In genomic region chr16:73021866-73022495, GRCh38 we compare ENCODE assay signal across 21 cellular contexts.
"Had no signal": no experiment of that assay in that cellular context is flagged by ENCODE, and none has a peak within 500 bp of the region (broad histone marks: within the 10 kb centered on the region; RNA-seq: fewer than 3 reads in every experiment).

No MANE protein-coding gene starts in this region.

- H3K4me3 ChIP-seq: breast epithelium, heart right ventricle, left lung, ovary, spleen had no signal

- H3K27ac Mint-ChIP-seq: activated CD8-positive, alpha-beta memory T cell treated with anti-CD3 and anti-CD28 coated beads, Interleukin-2, amount 10 ng/mL, durations not matched to agents 7 days and 5 days; activated naive CD8-positive, alpha-beta T cell; activated T-cell treated with anti-CD3 and anti-CD28 coated beads, Interleukin-2, amount 50 U/mL, for 24 hours; memory B cell; nephron progenitor cell; stimulated activated naive B cell treated with anti-CD40 and anti-IgM and Interleukin-4, amounts not matched to agents 10 μg/mL and 1 μg/mL and 100 μg/mL, for 72 hours had no signal

- H3K27me3 Mint-ChIP-seq: activated CD8-positive, alpha-beta memory T cell treated with anti-CD3 and anti-CD28 coated beads, Interleukin-2, amount 10 ng/mL, durations not matched to agents 7 days and 5 days; activated naive CD8-positive, alpha-beta T cell; memory B cell; stimulated activated naive B cell treated with anti-CD40 and anti-IgM and Interleukin-4, amounts not matched to agents 10 μg/mL and 1 μg/mL and 100 μg/mL, for 72 hours had no signal

- ATAC-seq: activated CD4-positive, CD25-positive, alpha-beta regulatory T cell treated with anti-CD3 and anti-CD28 coated beads, Interleukin-2, amount 50 U/mL, for 24 hours; activated CD8-positive, alpha-beta memory T cell treated with anti-CD3 and anti-CD28 coated beads, Interleukin-2, amount 10 ng/mL, durations not matched to agents 7 days and 5 days; heart right ventricle; left lung; stimulated activated naive B cell treated with anti-CD40 and anti-IgM and Interleukin-4, amounts not matched to agents 10 μg/mL and 1 μg/mL and 100 μg/mL, for 72 hours had no signal

- H3K36me3 ChIP-seq: breast epithelium, heart right ventricle, left lung, ovary, spleen had no signal

- H3K9me3 ChIP-seq: breast epithelium, heart right ventricle, left lung, ovary, spleen had no signal

- H3K9me3 Mint-ChIP-seq: activated T-cell treated with anti-CD3 and anti-CD28 coated beads, Interleukin-2, amount 50 U/mL, for 24 hours; memory B cell; nephron progenitor cell; stimulated activated naive B cell treated with anti-CD40 and anti-IgM and Interleukin-4, amounts not matched to agents 10 μg/mL and 1 μg/mL and 100 μg/mL, for 72 hours had no signal

- H3K4me1 Mint-ChIP-seq: activated CD8-positive, alpha-beta memory T cell treated with anti-CD3 and anti-CD28 coated beads, Interleukin-2, amount 10 ng/mL, durations not matched to agents 7 days and 5 days; memory B cell had no signal

- FAIRE-seq: colon, endothelial cell of umbilical vein, frontal cortex, keratinocyte, urothelium cell line had no signal

- H3K36me3 Mint-ChIP-seq: activated CD8-positive, alpha-beta memory T cell treated with anti-CD3 and anti-CD28 coated beads, Interleukin-2, amount 10 ng/mL, durations not matched to agents 7 days and 5 days; activated naive CD8-positive, alpha-beta T cell; memory B cell; stimulated activated naive B cell treated with anti-CD40 and anti-IgM and Interleukin-4, amounts not matched to agents 10 μg/mL and 1 μg/mL and 100 μg/mL, for 72 hours had no signal

- H3K27me3 ChIP-seq: breast epithelium, heart right ventricle, left lung, ovary, spleen had no signal

- H3K27ac ChIP-seq: breast epithelium, left lung, ovary, spleen had no signal

- DNase-seq: activated CD4-positive, alpha-beta T cell treated with anti-CD3 and anti-CD28 coated beads, Interleukin-2, amount 50 U/mL, for 48 hours; activated CD8-positive, alpha-beta memory T cell treated with anti-CD3 and anti-CD28 coated beads, Interleukin-2, amount 10 ng/mL, durations not matched to agents 7 days and 5 days; activated gamma-delta T cell; activated T-cell treated with anti-CD3 and anti-CD28 coated beads, Interleukin-2, amount 50 U/mL, for 24 hours; anterior cingulate cortex; heart right ventricle; left lung; nephron progenitor cell; ovary; spleen; stimulated activated CD4-positive, alpha-beta T cell treated with anti-CD3 and anti-CD28 coated beads, Interleukin-1b, Interleukin-23, amount 100 ng/mL, for 48 hours; stimulated activated naive B cell treated with anti-CD40 and anti-IgM and Interleukin-4, amounts not matched to agents 10 μg/mL and 1 μg/mL and 100 μg/mL, for 72 hours had no signal

- H3K4me3 Mint-ChIP-seq: activated CD8-positive, alpha-beta memory T cell treated with anti-CD3 and anti-CD28 coated beads, Interleukin-2, amount 10 ng/mL, durations not matched to agents 7 days and 5 days; activated naive CD8-positive, alpha-beta T cell; activated T-cell treated with anti-CD3 and anti-CD28 coated beads, Interleukin-2, amount 50 U/mL, for 24 hours; memory B cell; nephron progenitor cell; stimulated activated naive B cell treated with anti-CD40 and anti-IgM and Interleukin-4, amounts not matched to agents 10 μg/mL and 1 μg/mL and 100 μg/mL, for 72 hours had no signal
